33 cellular contexts compared by ENCODE assay signal in the genomic region with DNA sequence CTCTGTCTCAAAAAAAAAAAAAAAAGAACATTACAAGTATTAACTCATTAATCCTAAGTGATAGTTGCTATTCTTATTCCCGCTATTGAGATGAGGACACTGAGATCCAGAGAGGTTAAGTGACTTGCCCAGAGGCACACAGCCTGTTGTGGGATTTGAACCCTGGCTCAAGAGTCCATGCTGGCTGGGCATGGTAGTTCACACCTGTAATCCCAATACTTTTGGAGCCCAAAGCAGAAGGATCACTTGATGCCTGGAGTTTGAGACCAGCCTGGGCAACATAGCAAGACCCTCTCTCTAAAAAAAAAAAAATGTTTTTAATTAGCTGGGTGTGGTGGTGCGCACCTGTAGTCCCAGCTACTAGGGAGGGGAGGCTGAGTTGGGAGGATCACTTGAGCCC. TPM values are rescaled to one million over a fixed set of nuclear protein-coding genes. Genes with fewer than 3 reads are reported as not detected.
"Had no signal": no experiment of that assay in that cellular context is flagged by ENCODE, and none has a peak within 500 bp of the region (broad histone marks: within the 10 kb centered on the region; RNA-seq: fewer than 3 reads in every experiment).

No MANE protein-coding gene starts in this region.

- H3K27ac ChIP-seq: ascending aorta, cardiac muscle cell, SJCRH30, SK-N-MC had no signal

- H3K36me3 ChIP-seq: ascending aorta, MG63, SJCRH30 had no signal

- H3K4me1 ChIP-seq: SJCRH30 had no signal

- DNase-seq: activated CD4-positive, alpha-beta T cell treated with anti-CD3 and anti-CD28 coated beads for 36 hours; activated CD4-positive, alpha-beta T cell treated with anti-CD3 and anti-CD28 coated beads, Interleukin-2, amount 10 ng/mL, durations not matched to agents 7 days and 5 days; activated CD4-positive, alpha-beta T cell treated with anti-CD3 and anti-CD28 coated beads, Interleukin-2, amount 50 U/mL, for 48 hours; activated CD8-positive, alpha-beta T cell treated with anti-CD3 and anti-CD28 coated beads, Interleukin-2, amount 10 ng/mL, durations not matched to agents 7 days and 5 days; activated gamma-delta T cell; activated naive CD4-positive, alpha-beta T cell treated with Interleukin-2 at 50 U/mL for 16 hours; activated naive CD8-positive, alpha-beta T cell treated with anti-CD3 and anti-CD28 coated beads, Interleukin-2, amount 10 ng/mL, durations not matched to agents 7 days and 5 days; activated T-cell treated with anti-CD3 and anti-CD28 coated beads, Interleukin-2, amount 50 U/mL, for 24 hours; amygdala; Kasumi-1; KG1; MG63; NCI-H1048; NCI-H1105 treated with DMSO at 0.1 percent for 48 hours; NCI-H1436; NCI-H1694; NCI-H1930; NCI-H345; NCI-H524 treated with DMSO at 0.1 percent for 48 hours; SHP77; SJCRH30 had no signal

- H3K9me3 Mint-ChIP-seq: activated CD4-positive, alpha-beta T cell treated with anti-CD3 and anti-CD28 coated beads, Interleukin-2, amount 10 ng/mL, durations not matched to agents 7 days and 5 days; activated naive CD4-positive, alpha-beta T cell treated with anti-CD3 and anti-CD28 coated beads, Interleukin-2, amount 50 U/mL, for 24 hours; activated naive CD8-positive, alpha-beta T cell treated with anti-CD3 and anti-CD28 coated beads, Interleukin-2, amount 10 ng/mL, durations not matched to agents 7 days and 5 days; activated T-cell treated with anti-CD3 and anti-CD28 coated beads, Interleukin-2, amount 50 U/mL, for 24 hours; activated T-helper 2 cell treated with anti-CD3 and anti-CD28 coated beads, Interferon-gamma antibody, Interleukin-2, Interleukin-4, amounts not matched to agents 10 μg/mL and 5 μg/mL and 100 μg/mL, durations not matched to agents 14 hours and 24 hours and 36 hours; central memory CD8-positive, alpha-beta T cell; T-helper 2 cell treated with Interferon-gamma antibody and Interleukin-4, amounts not matched to agents 5 μg/mL and 100 μg/mL, for 36 hours had no signal

- H3K36me3 Mint-ChIP-seq: activated naive CD4-positive, alpha-beta T cell treated with anti-CD3 and anti-CD28 coated beads, Interleukin-2, amount 50 U/mL, for 24 hours; activated naive CD8-positive, alpha-beta T cell treated with anti-CD3 and anti-CD28 coated beads, Interleukin-2, amount 10 ng/mL, durations not matched to agents 7 days and 5 days had no signal

- H3K9me3 ChIP-seq: ascending aorta, MG63, SJCRH30 had no signal

- H3K4me3 ChIP-seq: ascending aorta, cardiac muscle cell, MG63, SJCRH30, SK-N-MC had no signal

- H3K27ac Mint-ChIP-seq: activated CD4-positive, alpha-beta T cell treated with anti-CD3 and anti-CD28 coated beads for 36 hours; activated CD4-positive, alpha-beta T cell treated with anti-CD3 and anti-CD28 coated beads, Interleukin-2, amount 10 ng/mL, durations not matched to agents 7 days and 5 days; activated CD8-positive, alpha-beta T cell treated with anti-CD3 and anti-CD28 coated beads, Interleukin-2, amount 10 ng/mL, durations not matched to agents 7 days and 5 days; activated naive CD4-positive, alpha-beta T cell treated with anti-CD3 and anti-CD28 coated beads, Interleukin-2, amount 50 U/mL, for 24 hours; activated naive CD8-positive, alpha-beta T cell treated with anti-CD3 and anti-CD28 coated beads, Interleukin-2, amount 10 ng/mL, durations not matched to agents 7 days and 5 days; activated T-cell treated with anti-CD3 and anti-CD28 coated beads, Interleukin-2, amount 50 U/mL, for 24 hours; activated T-helper 2 cell treated with anti-CD3 and anti-CD28 coated beads, Interferon-gamma antibody, Interleukin-2, Interleukin-4, amounts not matched to agents 10 μg/mL and 5 μg/mL and 100 μg/mL, durations not matched to agents 14 hours and 24 hours and 36 hours; T-helper 2 cell treated with Interferon-gamma antibody and Interleukin-4, amounts not matched to agents 5 μg/mL and 100 μg/mL, for 36 hours had no signal

- FAIRE-seq: TTC549 had no signal

- ATAC-seq: activated CD4-positive, alpha-beta T cell treated with anti-CD3 and anti-CD28 coated beads for 36 hours; activated CD4-positive, CD25-positive, alpha-beta regulatory T cell treated with anti-CD3 and anti-CD28 coated beads, Interleukin-2, amount 50 U/mL, for 24 hours; activated CD8-positive, alpha-beta T cell treated with anti-CD3 and anti-CD28 coated beads, Interleukin-2, amount 10 ng/mL, durations not matched to agents 7 days and 5 days; Panc1 had no signal

- H3K27me3 ChIP-seq: ascending aorta, cardiac muscle cell, MG63, SJCRH30 had no signal

- H3K4me3 Mint-ChIP-seq: activated CD4-positive, alpha-beta T cell treated with anti-CD3 and anti-CD28 coated beads for 36 hours; activated CD4-positive, alpha-beta T cell treated with anti-CD3 and anti-CD28 coated beads, Interleukin-2, amount 10 ng/mL, durations not matched to agents 7 days and 5 days; activated CD8-positive, alpha-beta T cell treated with anti-CD3 and anti-CD28 coated beads, Interleukin-2, amount 10 ng/mL, durations not matched to agents 7 days and 5 days; activated naive CD4-positive, alpha-beta T cell treated with anti-CD3 and anti-CD28 coated beads, Interleukin-2, amount 50 U/mL, for 24 hours; activated naive CD8-positive, alpha-beta T cell treated with anti-CD3 and anti-CD28 coated beads, Interleukin-2, amount 10 ng/mL, durations not matched to agents 7 days and 5 days; activated T-cell treated with anti-CD3 and anti-CD28 coated beads, Interleukin-2, amount 50 U/mL, for 24 hours; central memory CD8-positive, alpha-beta T cell; T-helper 2 cell treated with Interferon-gamma antibody and Interleukin-4, amounts not matched to agents 5 μg/mL and 100 μg/mL, for 36 hours had no signal

RNA-seq across cellular contexts. Expression of gene GALR3, which starts 11.3 kb away (rescaled TPM):
- total RNA-seq: activated CD4-positive, alpha-beta T cell treated with anti-CD3 and anti-CD28 coated beads, Interleukin-2, amount 10 ng/mL, durations not matched to agents 7 days and 5 days; activated naive CD8-positive, alpha-beta T cell treated with anti-CD3 and anti-CD28 coated beads, Interleukin-2, amount 10 ng/mL, durations not matched to agents 7 days and 5 days; ascending aorta; cardiac muscle cell; NCI-H460; RPMI7951; SJCRH30 had no signal
